ENCODE assay signal across 1 cellular context in the genomic region with DNA sequence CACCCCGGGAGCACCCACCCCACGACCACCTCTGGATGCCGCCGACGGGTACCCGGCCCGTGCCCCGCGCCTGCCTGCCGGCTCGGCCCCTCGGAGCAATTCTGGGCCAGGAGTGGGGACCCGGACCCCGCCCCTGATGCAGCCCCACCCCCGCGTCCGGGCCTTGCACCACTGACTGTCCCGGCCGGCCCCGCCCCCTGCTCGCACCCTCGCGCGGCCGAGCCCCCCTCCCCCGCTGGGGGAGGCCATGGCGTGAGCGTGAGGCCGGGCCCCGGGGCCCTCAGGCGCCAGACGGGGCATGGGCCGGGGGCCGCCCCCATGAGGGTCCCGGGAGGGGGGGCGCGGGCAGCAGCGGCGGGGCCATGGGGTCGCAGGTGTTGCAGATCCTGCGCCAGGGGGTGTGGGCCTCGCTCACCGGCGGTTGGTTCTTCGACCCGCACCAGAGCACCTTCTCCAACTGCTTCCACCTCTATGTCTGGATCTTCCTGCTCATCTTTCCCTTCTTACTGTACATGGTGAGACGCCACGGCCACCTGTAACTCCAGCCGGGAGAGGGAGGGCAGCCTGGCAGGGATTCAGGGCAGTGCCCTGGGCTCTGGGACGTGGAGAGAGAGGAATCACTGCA.
A peak's percentile ranks its signal among the peaks of the same experiment; 100 is the strongest.
TF ChIP-seq lines count a peak whose summit lies in the region.

No MANE protein-coding gene starts in this region.

TF ChIP-seq in HepG2, 621 proteins besides CTCF, POLR2A, EP300 and RAD21 (continued from another document and continues in another):
- no peak for TF ChIP-seq GMEB1 (CRISPR knock-in tag; IDR thresholded peaks at IDR 0.05; ENCODE audit: borderline replicate concordance)
- TF ChIP-seq ZNF235 (CRISPR knock-in tag; IDR thresholded peaks at IDR 0.05; ENCODE audit: borderline replicate concordance) = 0 out of 2 replicates have a peak, but pooled peaks have one; percentile 52
- TF ChIP-seq PPARG (CRISPR knock-in tag; conservative IDR thresholded peaks at IDR 0.05) = no peak
- 0 out of 2 replicates have a peak, but pooled peaks have one; percentile 14 for TF ChIP-seq ZNF564 (CRISPR knock-in tag; IDR thresholded peaks at IDR 0.05)
- TF ChIP-seq THAP8 (CRISPR knock-in tag; IDR thresholded peaks at IDR 0.05; ENCODE audit: borderline replicate concordance) = no peak
- TF ChIP-seq ZNF546 (CRISPR knock-in tag; conservative IDR thresholded peaks at IDR 0.05) = peak; percentile 70; the same call in 1 of the 2 replicates
- TF ChIP-seq SNAI1 (CRISPR knock-in tag; IDR thresholded peaks at IDR 0.05; ENCODE audit: borderline replicate concordance) = no peak
- TF ChIP-seq HOXA3 (CRISPR knock-in tag; IDR thresholded peaks at IDR 0.05) = no peak
- 0 out of 2 replicates have a peak, but pooled peaks have one; percentile 19 for TF ChIP-seq ZNF12 (CRISPR knock-in tag; IDR thresholded peaks at IDR 0.05)
- TF ChIP-seq ZNF367 (CRISPR knock-in tag; IDR thresholded peaks at IDR 0.05; ENCODE audit: borderline replicate concordance) = no peak
- no peak for TF ChIP-seq HMGXB4 (CRISPR knock-in tag; IDR thresholded peaks at IDR 0.05; ENCODE audit: borderline replicate concordance in 1 of 2, low read depth in 1 of 2)
- no peak for TF ChIP-seq SMAD3 (CRISPR knock-in tag; IDR thresholded peaks at IDR 0.05)
- TF ChIP-seq FOXP1 (IDR thresholded peaks at IDR 0.05) = no peak
- no peak for TF ChIP-seq FOXP1 (CRISPR knock-in tag; IDR thresholded peaks at IDR 0.05)
- TF ChIP-seq SRF (IDR thresholded peaks at IDR 0.05; ENCODE audit: low read depth, low read length) = no peak
- TF ChIP-seq, protein P1, sequence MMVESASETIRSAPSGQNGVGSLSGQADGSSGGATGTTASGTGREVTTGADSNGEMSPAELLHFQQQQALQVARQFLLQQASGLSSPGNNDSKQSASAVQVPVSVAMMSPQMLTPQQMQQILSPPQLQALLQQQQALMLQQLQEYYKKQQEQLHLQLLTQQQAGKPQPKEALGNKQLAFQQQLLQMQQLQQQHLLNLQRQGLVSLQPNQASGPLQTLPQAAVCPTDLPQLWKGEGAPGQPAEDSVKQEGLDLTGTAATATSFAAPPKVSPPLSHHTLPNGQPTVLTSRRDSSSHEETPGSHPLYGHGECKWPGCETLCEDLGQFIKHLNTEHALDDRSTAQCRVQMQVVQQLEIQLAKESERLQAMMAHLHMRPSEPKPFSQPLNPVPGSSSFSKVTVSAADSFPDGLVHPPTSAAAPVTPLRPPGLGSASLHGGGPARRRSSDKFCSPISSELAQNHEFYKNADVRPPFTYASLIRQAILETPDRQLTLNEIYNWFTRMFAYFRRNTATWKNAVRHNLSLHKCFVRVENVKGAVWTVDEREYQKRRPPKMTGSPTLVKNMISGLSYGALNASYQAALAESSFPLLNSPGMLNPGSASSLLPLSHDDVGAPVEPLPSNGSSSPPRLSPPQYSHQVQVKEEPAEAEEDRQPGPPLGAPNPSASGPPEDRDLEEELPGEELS (CRISPR knock-in tag; IDR thresholded peaks at IDR 0.05) = 0 out of 2 replicates have a peak, but pooled peaks have one; percentile 3
- TF ChIP-seq FIP1L1 (IDR thresholded peaks at IDR 0.05; ENCODE audit: borderline replicate concordance, insufficient read depth, low read depth, low read length) = no peak
- TF ChIP-seq MATR3 (CRISPR knock-in tag; IDR thresholded peaks at IDR 0.05) = no peak
- TF ChIP-seq ZFP1 (CRISPR knock-in tag; IDR thresholded peaks at IDR 0.05) = no peak
- peak; percentile 54; the same call in 1 of the 2 replicates for TF ChIP-seq SP4 (CRISPR knock-in tag; IDR thresholded peaks at IDR 0.05)
- peak; percentile 27; the same call in 1 of the 2 replicates for TF ChIP-seq MXD3 (CRISPR knock-in tag; IDR thresholded peaks at IDR 0.05)
- no peak for TF ChIP-seq ZSCAN29 (CRISPR knock-in tag; conservative IDR thresholded peaks at IDR 0.05)
- no peak for TF ChIP-seq ZNF740 (CRISPR knock-in tag; IDR thresholded peaks at IDR 0.05)
- peak; percentile 81; the same call in 1 of the 2 replicates for TF ChIP-seq IRX3 (CRISPR knock-in tag; IDR thresholded peaks at IDR 0.05; ENCODE audit: borderline replicate concordance, low read depth)
- 0 out of 2 replicates have a peak, but pooled peaks have one; percentile 39 for TF ChIP-seq ZNF788 (CRISPR knock-in tag; IDR thresholded peaks at IDR 0.05; ENCODE audit: borderline replicate concordance)
- TF ChIP-seq, protein P2, sequence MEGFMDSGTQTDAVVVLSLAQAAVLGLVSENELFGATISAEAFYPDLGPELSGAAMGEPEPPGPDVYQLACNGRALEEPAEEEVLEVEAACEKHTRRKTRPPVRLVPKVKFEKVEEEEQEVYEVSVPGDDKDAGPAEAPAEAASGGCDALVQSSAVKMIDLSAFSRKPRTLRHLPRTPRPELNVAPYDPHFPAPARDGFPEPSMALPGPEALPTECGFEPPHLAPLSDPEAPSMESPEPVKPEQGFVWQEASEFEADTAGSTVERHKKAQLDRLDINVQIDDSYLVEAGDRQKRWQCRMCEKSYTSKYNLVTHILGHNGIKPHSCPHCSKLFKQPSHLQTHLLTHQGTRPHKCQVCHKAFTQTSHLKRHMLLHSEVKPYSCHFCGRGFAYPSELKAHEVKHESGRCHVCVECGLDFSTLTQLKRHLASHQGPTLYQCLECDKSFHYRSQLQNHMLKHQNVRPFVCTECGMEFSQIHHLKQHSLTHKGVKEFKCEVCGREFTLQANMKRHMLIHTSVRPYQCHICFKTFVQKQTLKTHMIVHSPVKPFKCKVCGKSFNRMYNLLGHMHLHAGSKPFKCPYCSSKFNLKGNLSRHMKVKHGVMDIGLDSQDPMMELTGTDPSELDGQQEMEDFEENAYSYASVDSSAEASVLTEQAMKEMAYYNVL (CRISPR knock-in tag; IDR thresholded peaks at IDR 0.05; ENCODE audit: borderline replicate concordance) = peak; percentile 33; the same call in 1 of the 2 replicates
- peak; percentile 13; the same call in 1 of the 2 replicates for TF ChIP-seq PHF8 (CRISPR knock-in tag; IDR thresholded peaks at IDR 0.05)
- peak; percentile 81 for TF ChIP-seq RBFOX2 (IDR thresholded peaks at IDR 0.05; ENCODE audit: low read depth, low read length)
- no peak for TF ChIP-seq SKI (IDR thresholded peaks at IDR 0.05; ENCODE audit: partially characterized antibody)
- TF ChIP-seq ZNF446 (CRISPR knock-in tag; IDR thresholded peaks at IDR 0.05) = 0 out of 2 replicates have a peak, but pooled peaks have one; percentile 3
- no peak for TF ChIP-seq MEIS1 (CRISPR knock-in tag; IDR thresholded peaks at IDR 0.05; ENCODE audit: borderline replicate concordance)
- TF ChIP-seq TAF15 (IDR thresholded peaks at IDR 0.05; ENCODE audit: low read depth, low read length, poor library complexity, severe bottlenecking) = no peak
- TF ChIP-seq AGO1 (IDR thresholded peaks at IDR 0.05; ENCODE audit: low read depth, low read length, poor library complexity, severe bottlenecking) = no peak
- TF ChIP-seq ZNF720 (CRISPR knock-in tag; IDR thresholded peaks at IDR 0.05) = no peak
- 0 out of 2 replicates have a peak, but pooled peaks have one; percentile 23 for TF ChIP-seq GATA4 (IDR thresholded peaks at IDR 0.05; ENCODE audit: borderline replicate concordance, low read depth)
- no peak for TF ChIP-seq CEBPZ (IDR thresholded peaks at IDR 0.05; ENCODE audit: low read length)
- no peak for TF ChIP-seq HOXA9 (CRISPR knock-in tag; IDR thresholded peaks at IDR 0.05; ENCODE audit: borderline replicate concordance)
- TF ChIP-seq, protein P3, sequence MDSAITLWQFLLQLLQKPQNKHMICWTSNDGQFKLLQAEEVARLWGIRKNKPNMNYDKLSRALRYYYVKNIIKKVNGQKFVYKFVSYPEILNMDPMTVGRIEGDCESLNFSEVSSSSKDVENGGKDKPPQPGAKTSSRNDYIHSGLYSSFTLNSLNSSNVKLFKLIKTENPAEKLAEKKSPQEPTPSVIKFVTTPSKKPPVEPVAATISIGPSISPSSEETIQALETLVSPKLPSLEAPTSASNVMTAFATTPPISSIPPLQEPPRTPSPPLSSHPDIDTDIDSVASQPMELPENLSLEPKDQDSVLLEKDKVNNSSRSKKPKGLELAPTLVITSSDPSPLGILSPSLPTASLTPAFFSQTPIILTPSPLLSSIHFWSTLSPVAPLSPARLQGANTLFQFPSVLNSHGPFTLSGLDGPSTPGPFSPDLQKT (CRISPR knock-in tag; IDR thresholded peaks at IDR 0.05; ENCODE audit: borderline replicate concordance) = no peak
- TF ChIP-seq ZNF430 (CRISPR knock-in tag; IDR thresholded peaks at IDR 0.05) = no peak
- no peak for TF ChIP-seq SNAPC5 (CRISPR knock-in tag; IDR thresholded peaks at IDR 0.05; ENCODE audit: borderline replicate concordance)
- TF ChIP-seq KLF16 (CRISPR knock-in tag; IDR thresholded peaks at IDR 0.05) = peak in 1 of 2 experiments; percentile 15; a peak in 2 of 4 replicates
- TF ChIP-seq SRY (CRISPR knock-in tag; IDR thresholded peaks at IDR 0.05) = 0 out of 2 replicates have a peak, but pooled peaks have one; percentile 26
- TF ChIP-seq, protein P4, sequence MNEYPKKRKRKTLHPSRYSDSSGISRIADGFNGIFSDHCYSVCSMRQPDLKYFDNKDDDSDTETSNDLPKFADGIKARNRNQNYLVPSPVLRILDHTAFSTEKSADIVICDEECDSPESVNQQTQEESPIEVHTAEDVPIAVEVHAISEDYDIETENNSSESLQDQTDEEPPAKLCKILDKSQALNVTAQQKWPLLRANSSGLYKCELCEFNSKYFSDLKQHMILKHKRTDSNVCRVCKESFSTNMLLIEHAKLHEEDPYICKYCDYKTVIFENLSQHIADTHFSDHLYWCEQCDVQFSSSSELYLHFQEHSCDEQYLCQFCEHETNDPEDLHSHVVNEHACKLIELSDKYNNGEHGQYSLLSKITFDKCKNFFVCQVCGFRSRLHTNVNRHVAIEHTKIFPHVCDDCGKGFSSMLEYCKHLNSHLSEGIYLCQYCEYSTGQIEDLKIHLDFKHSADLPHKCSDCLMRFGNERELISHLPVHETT (CRISPR knock-in tag; conservative IDR thresholded peaks at IDR 0.05) = 0 out of 2 replicates have a peak, but pooled peaks have one; percentile 0
- TF ChIP-seq KDM5A (IDR thresholded peaks at IDR 0.05; ENCODE audit: borderline replicate concordance, low read length) = peak; percentile 48; the same call in 1 of the 2 replicates
- TF ChIP-seq TGIF2 (CRISPR knock-in tag; IDR thresholded peaks at IDR 0.05) = peak; percentile 49; the same call in 1 of the 2 replicates
- 0 out of 2 replicates have a peak, but pooled peaks have one; percentile 10 for TF ChIP-seq CCDC6 (CRISPR knock-in tag; IDR thresholded peaks at IDR 0.05)
- no peak; the same call in 1 of the 2 replicates for TF ChIP-seq REPIN1 (CRISPR knock-in tag; IDR thresholded peaks at IDR 0.05; ENCODE audit: borderline replicate concordance, low read depth)
